In genomic region chr1:99503276-99503747, GRCh38 we compare ENCODE assay signal across 1 cellular context.
A peak's percentile ranks its signal among the peaks of the same experiment; 100 is the strongest.
TF ChIP-seq lines count a peak whose summit lies in the region.

No MANE protein-coding gene starts in this region.

TF ChIP-seq in K562, 482 proteins besides CTCF, POLR2A, EP300 and RAD21 (continued from another document and continues in another):
- TF ChIP-seq, protein P1, sequence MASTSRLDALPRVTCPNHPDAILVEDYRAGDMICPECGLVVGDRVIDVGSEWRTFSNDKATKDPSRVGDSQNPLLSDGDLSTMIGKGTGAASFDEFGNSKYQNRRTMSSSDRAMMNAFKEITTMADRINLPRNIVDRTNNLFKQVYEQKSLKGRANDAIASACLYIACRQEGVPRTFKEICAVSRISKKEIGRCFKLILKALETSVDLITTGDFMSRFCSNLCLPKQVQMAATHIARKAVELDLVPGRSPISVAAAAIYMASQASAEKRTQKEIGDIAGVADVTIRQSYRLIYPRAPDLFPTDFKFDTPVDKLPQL (IDR thresholded peaks at IDR 0.05; ENCODE audit: extremely low read depth, insufficient read length): no peak
- no peak for TF ChIP-seq E2F6 (IDR thresholded peaks at IDR 0.05; ENCODE audit: borderline replicate concordance in 1 of 2, extremely low read depth in 1 of 2, insufficient read depth in 1 of 2, insufficient read length in 1 of 2, low read depth in 1 of 2, low read length in 1 of 2, poor library complexity in 1 of 2, severe bottlenecking in 1 of 2)
- TF ChIP-seq MYBL2 (IDR thresholded peaks at IDR 0.05; ENCODE audit: low read depth): no peak
- TF ChIP-seq MYBL2 (CRISPR knock-in tag; IDR thresholded peaks at IDR 0.05; ENCODE audit: borderline replicate concordance): no peak
- no peak for TF ChIP-seq ZBTB49 (CRISPR knock-in tag; IDR thresholded peaks at IDR 0.05; ENCODE audit: borderline replicate concordance)
- TF ChIP-seq TEAD4 (IDR thresholded peaks at IDR 0.05; ENCODE audit: low read length): peak; percentile 18; the same call in 1 of the 2 replicates
- TF ChIP-seq TEAD4 (CRISPR knock-in tag; IDR thresholded peaks at IDR 0.05; ENCODE audit: borderline replicate concordance): no peak
- no peak for TF ChIP-seq CREM (IDR thresholded peaks at IDR 0.05; ENCODE audit: low read depth)
- TF ChIP-seq ZNF764 (CRISPR knock-in tag; IDR thresholded peaks at IDR 0.05; ENCODE audit: low read depth): no peak
- TF ChIP-seq LARP7 (IDR thresholded peaks at IDR 0.05): no peak
- no peak for TF ChIP-seq HNRNPL (IDR thresholded peaks at IDR 0.05; ENCODE audit: low read depth, low read length)
- TF ChIP-seq, protein P2, sequence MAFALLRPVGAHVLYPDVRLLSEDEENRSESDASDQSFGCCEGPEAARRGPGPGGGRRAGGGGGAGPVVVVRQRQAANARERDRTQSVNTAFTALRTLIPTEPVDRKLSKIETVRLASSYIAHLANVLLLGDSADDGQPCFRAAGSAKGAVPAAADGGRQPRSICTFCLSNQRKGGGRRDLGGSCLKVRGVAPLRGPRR (CRISPR knock-in tag; IDR thresholded peaks at IDR 0.05): no peak
- TF ChIP-seq NFXL1 (CRISPR knock-in tag; IDR thresholded peaks at IDR 0.05): no peak
- TF ChIP-seq, protein P3, sequence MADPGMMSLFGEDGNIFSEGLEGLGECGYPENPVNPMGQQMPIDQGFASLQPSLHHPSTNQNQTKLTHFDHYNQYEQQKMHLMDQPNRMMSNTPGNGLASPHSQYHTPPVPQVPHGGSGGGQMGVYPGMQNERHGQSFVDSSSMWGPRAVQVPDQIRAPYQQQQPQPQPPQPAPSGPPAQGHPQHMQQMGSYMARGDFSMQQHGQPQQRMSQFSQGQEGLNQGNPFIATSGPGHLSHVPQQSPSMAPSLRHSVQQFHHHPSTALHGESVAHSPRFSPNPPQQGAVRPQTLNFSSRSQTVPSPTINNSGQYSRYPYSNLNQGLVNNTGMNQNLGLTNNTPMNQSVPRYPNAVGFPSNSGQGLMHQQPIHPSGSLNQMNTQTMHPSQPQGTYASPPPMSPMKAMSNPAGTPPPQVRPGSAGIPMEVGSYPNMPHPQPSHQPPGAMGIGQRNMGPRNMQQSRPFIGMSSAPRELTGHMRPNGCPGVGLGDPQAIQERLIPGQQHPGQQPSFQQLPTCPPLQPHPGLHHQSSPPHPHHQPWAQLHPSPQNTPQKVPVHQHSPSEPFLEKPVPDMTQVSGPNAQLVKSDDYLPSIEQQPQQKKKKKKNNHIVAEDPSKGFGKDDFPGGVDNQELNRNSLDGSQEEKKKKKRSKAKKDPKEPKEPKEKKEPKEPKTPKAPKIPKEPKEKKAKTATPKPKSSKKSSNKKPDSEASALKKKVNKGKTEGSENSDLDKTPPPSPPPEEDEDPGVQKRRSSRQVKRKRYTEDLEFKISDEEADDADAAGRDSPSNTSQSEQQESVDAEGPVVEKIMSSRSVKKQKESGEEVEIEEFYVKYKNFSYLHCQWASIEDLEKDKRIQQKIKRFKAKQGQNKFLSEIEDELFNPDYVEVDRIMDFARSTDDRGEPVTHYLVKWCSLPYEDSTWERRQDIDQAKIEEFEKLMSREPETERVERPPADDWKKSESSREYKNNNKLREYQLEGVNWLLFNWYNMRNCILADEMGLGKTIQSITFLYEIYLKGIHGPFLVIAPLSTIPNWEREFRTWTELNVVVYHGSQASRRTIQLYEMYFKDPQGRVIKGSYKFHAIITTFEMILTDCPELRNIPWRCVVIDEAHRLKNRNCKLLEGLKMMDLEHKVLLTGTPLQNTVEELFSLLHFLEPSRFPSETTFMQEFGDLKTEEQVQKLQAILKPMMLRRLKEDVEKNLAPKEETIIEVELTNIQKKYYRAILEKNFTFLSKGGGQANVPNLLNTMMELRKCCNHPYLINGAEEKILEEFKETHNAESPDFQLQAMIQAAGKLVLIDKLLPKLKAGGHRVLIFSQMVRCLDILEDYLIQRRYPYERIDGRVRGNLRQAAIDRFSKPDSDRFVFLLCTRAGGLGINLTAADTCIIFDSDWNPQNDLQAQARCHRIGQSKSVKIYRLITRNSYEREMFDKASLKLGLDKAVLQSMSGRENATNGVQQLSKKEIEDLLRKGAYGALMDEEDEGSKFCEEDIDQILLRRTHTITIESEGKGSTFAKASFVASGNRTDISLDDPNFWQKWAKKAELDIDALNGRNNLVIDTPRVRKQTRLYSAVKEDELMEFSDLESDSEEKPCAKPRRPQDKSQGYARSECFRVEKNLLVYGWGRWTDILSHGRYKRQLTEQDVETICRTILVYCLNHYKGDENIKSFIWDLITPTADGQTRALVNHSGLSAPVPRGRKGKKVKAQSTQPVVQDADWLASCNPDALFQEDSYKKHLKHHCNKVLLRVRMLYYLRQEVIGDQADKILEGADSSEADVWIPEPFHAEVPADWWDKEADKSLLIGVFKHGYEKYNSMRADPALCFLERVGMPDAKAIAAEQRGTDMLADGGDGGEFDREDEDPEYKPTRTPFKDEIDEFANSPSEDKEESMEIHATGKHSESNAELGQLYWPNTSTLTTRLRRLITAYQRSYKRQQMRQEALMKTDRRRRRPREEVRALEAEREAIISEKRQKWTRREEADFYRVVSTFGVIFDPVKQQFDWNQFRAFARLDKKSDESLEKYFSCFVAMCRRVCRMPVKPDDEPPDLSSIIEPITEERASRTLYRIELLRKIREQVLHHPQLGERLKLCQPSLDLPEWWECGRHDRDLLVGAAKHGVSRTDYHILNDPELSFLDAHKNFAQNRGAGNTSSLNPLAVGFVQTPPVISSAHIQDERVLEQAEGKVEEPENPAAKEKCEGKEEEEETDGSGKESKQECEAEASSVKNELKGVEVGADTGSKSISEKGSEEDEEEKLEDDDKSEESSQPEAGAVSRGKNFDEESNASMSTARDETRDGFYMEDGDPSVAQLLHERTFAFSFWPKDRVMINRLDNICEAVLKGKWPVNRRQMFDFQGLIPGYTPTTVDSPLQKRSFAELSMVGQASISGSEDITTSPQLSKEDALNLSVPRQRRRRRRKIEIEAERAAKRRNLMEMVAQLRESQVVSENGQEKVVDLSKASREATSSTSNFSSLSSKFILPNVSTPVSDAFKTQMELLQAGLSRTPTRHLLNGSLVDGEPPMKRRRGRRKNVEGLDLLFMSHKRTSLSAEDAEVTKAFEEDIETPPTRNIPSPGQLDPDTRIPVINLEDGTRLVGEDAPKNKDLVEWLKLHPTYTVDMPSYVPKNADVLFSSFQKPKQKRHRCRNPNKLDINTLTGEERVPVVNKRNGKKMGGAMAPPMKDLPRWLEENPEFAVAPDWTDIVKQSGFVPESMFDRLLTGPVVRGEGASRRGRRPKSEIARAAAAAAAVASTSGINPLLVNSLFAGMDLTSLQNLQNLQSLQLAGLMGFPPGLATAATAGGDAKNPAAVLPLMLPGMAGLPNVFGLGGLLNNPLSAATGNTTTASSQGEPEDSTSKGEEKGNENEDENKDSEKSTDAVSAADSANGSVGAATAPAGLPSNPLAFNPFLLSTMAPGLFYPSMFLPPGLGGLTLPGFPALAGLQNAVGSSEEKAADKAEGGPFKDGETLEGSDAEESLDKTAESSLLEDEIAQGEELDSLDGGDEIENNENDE (IDR thresholded peaks at IDR 0.05; ENCODE audit: low read depth, low read length): no peak
- TF ChIP-seq, protein P4, sequence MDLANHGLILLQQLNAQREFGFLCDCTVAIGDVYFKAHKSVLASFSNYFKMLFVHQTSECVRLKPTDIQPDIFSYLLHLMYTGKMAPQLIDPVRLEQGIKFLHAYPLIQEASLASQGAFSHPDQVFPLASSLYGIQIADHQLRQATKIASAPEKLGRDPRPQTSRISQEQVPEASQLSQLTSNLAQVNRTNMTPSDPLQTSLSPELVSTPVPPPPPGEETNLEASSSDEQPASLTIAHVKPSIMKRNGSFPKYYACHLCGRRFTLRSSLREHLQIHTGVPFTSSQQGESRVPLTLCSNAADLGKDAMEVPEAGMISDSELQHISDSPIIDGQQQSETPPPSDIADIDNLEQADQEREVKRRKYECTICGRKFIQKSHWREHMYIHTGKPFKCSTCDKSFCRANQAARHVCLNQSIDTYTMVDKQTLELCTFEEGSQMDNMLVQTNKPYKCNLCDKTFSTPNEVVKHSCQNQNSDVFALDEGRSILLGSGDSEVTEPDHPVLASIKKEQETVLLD (IDR thresholded peaks at IDR 0.05): no peak
- no peak for TF ChIP-seq GATAD2B (IDR thresholded peaks at IDR 0.05; ENCODE audit: borderline replicate concordance)
- no peak for TF ChIP-seq RFX1 (IDR thresholded peaks at IDR 0.05)
- TF ChIP-seq, protein P5, sequence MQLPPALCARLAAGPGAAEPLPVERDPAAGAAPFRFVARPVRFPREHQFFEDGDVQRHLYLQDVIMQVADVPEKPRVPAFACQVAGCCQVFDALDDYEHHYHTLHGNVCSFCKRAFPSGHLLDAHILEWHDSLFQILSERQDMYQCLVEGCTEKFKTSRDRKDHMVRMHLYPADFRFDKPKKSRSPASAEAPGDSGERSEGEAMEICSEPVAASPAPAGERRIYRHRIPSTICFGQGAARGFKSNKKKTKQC (CRISPR knock-in tag; IDR thresholded peaks at IDR 0.05): no peak
- no peak for TF ChIP-seq ZNF408 (CRISPR knock-in tag; IDR thresholded peaks at IDR 0.05; ENCODE audit: low read depth)
- no peak for TF ChIP-seq ZNF23 (CRISPR knock-in tag; IDR thresholded peaks at IDR 0.05)
- no peak for TF ChIP-seq MTA1 (IDR thresholded peaks at IDR 0.05; ENCODE audit: borderline replicate concordance)
- TF ChIP-seq ZNF695 (CRISPR knock-in tag; IDR thresholded peaks at IDR 0.05): no peak
- TF ChIP-seq SIN3A (IDR thresholded peaks at IDR 0.05; ENCODE audit: borderline replicate concordance in 2 of 2, control insufficient read depth in 1 of 2, low read depth in 2 of 2, low read length in 2 of 2): no peak
- TF ChIP-seq ID3 (CRISPR knock-in tag; IDR thresholded peaks at IDR 0.05): no peak
- TF ChIP-seq ID3 (tag; IDR thresholded peaks at IDR 0.05): no peak
- TF ChIP-seq ZBED1 (IDR thresholded peaks at IDR 0.05): no peak
- no peak for TF ChIP-seq DEAF1 (CRISPR knock-in tag; IDR thresholded peaks at IDR 0.05)
- no peak for TF ChIP-seq CAMTA2 (CRISPR knock-in tag; conservative IDR thresholded peaks at IDR 0.05)
- TF ChIP-seq E2F4 (CRISPR knock-in tag; IDR thresholded peaks at IDR 0.05; ENCODE audit: low read depth): no peak
- no peak for TF ChIP-seq ZNF780A (CRISPR knock-in tag; IDR thresholded peaks at IDR 0.05)
- TF ChIP-seq HOXB6 (CRISPR knock-in tag; IDR thresholded peaks at IDR 0.05; ENCODE audit: borderline replicate concordance): no peak
